1 cellular context compared by ENCODE assay signal in the genomic region with DNA sequence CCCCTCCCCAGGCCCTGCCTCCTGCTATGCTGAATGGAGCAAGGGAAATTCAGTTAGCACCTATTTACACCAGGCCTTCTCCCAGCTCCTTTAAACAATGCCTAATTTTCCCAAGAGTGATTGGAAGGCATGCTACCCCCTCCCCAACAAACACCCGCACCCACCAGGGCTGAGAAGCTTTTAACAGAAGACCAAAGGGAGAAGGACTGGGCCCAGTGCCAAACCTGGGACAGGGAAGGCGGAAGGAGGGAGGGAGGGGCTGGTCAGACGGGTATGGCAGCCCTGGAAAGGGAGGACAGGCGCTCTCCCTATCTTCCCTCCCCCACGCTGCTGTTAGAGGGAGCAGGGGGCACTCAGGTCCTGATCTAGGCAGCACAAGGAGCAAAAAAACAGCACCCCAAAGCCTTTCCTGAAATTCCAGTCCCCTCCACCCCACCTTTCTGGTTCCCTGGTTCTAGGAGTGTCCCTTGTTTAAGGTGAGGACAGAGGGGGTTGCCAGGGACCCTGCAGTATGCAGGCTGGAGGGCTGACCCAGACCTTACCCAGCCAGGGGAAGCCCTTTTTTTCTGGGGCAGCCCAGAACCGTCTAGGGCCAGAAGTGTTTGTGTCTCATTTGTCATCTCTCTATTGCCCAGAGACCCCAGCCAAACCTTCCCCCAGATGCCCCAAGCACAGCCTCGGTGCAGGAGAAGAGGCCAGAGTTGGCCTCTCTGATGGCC.
TF ChIP-seq lines count a peak whose summit lies in the region.

No MANE protein-coding gene starts in this region.

TF ChIP-seq in IMR-90, 13 proteins besides CTCF, POLR2A, EP300 and RAD21:
- TF ChIP-seq MXI1 (IDR thresholded peaks at IDR 0.05; ENCODE audit: borderline replicate concordance, low read depth, low read length) (no peak), MAFK (IDR thresholded peaks at IDR 0.05; ENCODE audit: low read depth, low read length) (no peak), BHLHE40 (IDR thresholded peaks at IDR 0.05; ENCODE audit: low read depth, low read length) (no peak), RCOR1 (IDR thresholded peaks at IDR 0.05; ENCODE audit: insufficient replicate concordance, low read length) (no peak)
- TF ChIP-seq, protein P1, sequence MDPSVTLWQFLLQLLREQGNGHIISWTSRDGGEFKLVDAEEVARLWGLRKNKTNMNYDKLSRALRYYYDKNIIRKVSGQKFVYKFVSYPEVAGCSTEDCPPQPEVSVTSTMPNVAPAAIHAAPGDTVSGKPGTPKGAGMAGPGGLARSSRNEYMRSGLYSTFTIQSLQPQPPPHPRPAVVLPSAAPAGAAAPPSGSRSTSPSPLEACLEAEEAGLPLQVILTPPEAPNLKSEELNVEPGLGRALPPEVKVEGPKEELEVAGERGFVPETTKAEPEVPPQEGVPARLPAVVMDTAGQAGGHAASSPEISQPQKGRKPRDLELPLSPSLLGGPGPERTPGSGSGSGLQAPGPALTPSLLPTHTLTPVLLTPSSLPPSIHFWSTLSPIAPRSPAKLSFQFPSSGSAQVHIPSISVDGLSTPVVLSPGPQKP (IDR thresholded peaks at IDR 0.05; ENCODE audit: borderline replicate concordance, low read depth, low read length), result no peak
